In genomic region chr14:24712909-24713308, GRCh38 we compare ENCODE assay signal across 33 cellular contexts.
DNase-seq lines count a peak whose midpoint lies in the region; ATAC-seq, FAIRE-seq and TF ChIP-seq lines count a peak whose summit lies in the region.
"Had no signal": no experiment of that assay in that cellular context is flagged by ENCODE, and none has a peak within 500 bp of the region (broad histone marks: within the 10 kb centered on the region; RNA-seq: fewer than 3 reads in every experiment).

No MANE protein-coding gene starts in this region.

- SMC1A ChIA-PET in GM12878 (lab: Charles Lee; ENCODE audit: uncharacterized antibody, unreplicated experiment), result interaction anchor here (0.9 to 14.6 kb wide), 11 partner anchors 9 to 419 kb away, joined by 3 to 217 read pairs (median 5); no protein-coding TSS in a partner anchor

- no peak for TF ChIP-seq EP300 in GM12878 (IDR thresholded peaks at IDR 0.05; ENCODE audit: borderline replicate concordance in 1 of 2, control insufficient read depth in 1 of 2, low read depth in 2 of 2, low read length in 2 of 2)

- H3K9me3 ChIP-seq in GM12878 (replicated peaks; ENCODE audit: control insufficient read depth, insufficient read depth, low read length), result no peaks in the 10 kb centered on the region; the same call in 2 of the 3 replicates
- H3K9me3 ChIP-seq: esophagus squamous epithelium, gastroesophageal sphincter, stomach, tibial nerve had no signal

- H4K20me1 ChIP-seq in GM12878 (ENCODE audit: control insufficient read depth, insufficient read depth), result no peaks in the 10 kb centered on the region

- TF ChIP-seq POLR2A in GM12878 (IDR thresholded peaks at IDR 0.05; ENCODE audit: low read depth, low read length), result no peak

- FAIRE-seq in GM12878 (lab: Jason Lieb, UNC), result no peak
- FAIRE-seq: G401.6, islet of Langerhans, K562 had no signal

- H3K79me2 ChIP-seq in GM12878 (ENCODE audit: control insufficient read depth, insufficient read depth, low read length), result no peaks in the 10 kb centered on the region

- H3K4me3 ChIP-seq in GM12878, result no peak overlapping the region
- H3K4me3 ChIP-seq: esophagus squamous epithelium, gastroesophageal sphincter, K562, stomach, tibial nerve had no signal

- peak overlapping the region; percentile 18; the same call in 1 of the 2 replicates for H3K27ac ChIP-seq in GM12878 (ENCODE audit: control insufficient read depth, insufficient read depth)
- H3K27ac ChIP-seq: esophagus squamous epithelium, gastroesophageal sphincter, stomach, tibial nerve had no signal

- no peaks in the 10 kb centered on the region for H3K36me3 ChIP-seq in GM12878 (ENCODE audit: control insufficient read depth in 2 of 2, insufficient read depth in 2 of 2, low read length in 1 of 2)
- H3K36me3 ChIP-seq: esophagus squamous epithelium, gastroesophageal sphincter, stomach, tibial nerve had no signal

- peaks cover 6% of the 10 kb centered on the region for H3K4me1 ChIP-seq in GM12878 (ENCODE audit: control insufficient read depth, insufficient read depth, low read length)
- H3K4me1 ChIP-seq: esophagus squamous epithelium, stomach had no signal

- no peak overlapping the region for H3K9ac ChIP-seq in GM12878 (ENCODE audit: control insufficient read depth, insufficient read depth, low read length)

- no peak overlapping the region for H3K4me2 ChIP-seq in GM12878 (ENCODE audit: control insufficient read depth, insufficient read depth)

- WGBS in GM12878 (ENCODE audit: insufficient coverage, insufficient replicate concordance, low lambda C conversion rate, missing lambda C conversion rate), result 82% methylated on average over 6 of the region's 6 CpGs

- BruUV-seq in GM12878 (replicated peaks; lab: Mats Ljungman, UMichigan), result no TSS peak

- RAD21 ChIA-PET in GM12878 (lab: Charles Lee; ENCODE audit: unreplicated experiment), result interaction anchor here (1.4 to 9.8 kb wide), 6 partner anchors 20 to 335 kb away, joined by 3 to 107 read pairs (median 32); no protein-coding TSS in a partner anchor

- ATAC-seq in GM21528 (IDR thresholded peaks at IDR 0.05; ENCODE audit: low FRiP score, unreplicated experiment) (peak; percentile 23), HG03354 (IDR thresholded peaks at IDR 0.05; ENCODE audit: poor library complexity, severe bottlenecking, unreplicated experiment) (peak; percentile 32), GM12878 (peak; percentile 47), GM21515 (IDR thresholded peaks at IDR 0.05; ENCODE audit: unreplicated experiment) (no peak)
- ATAC-seq: activated naive CD8-positive, alpha-beta T cell treated with anti-CD3 and anti-CD28 coated beads, Interleukin-2, amount 50 U/mL, for 24 hours; gastroesophageal sphincter; HCT116; K562; left ventricle myocardium superior; natural killer cell; right cardiac atrium; Right ventricle myocardium inferior had no signal

- CTCF ChIA-PET in GM12878 (lab: Yijun Ruan, JAX), result interaction anchor here (0.7 to 9.9 kb wide), 15 partner anchors 13 to 698 kb away, joined by 3 to 188 read pairs (median 40); no protein-coding TSS in a partner anchor

- H3K27me3 ChIP-seq in GM12878 (replicated peaks in 1 of 2; ENCODE audit: control insufficient read depth in 2 of 2, insufficient read depth in 2 of 2, low read length in 1 of 2), result no peaks in the 10 kb centered on the region
- H3K27me3 ChIP-seq: gastroesophageal sphincter, stomach, tibial nerve had no signal

- H2AFZ ChIP-seq in GM12878 (ENCODE audit: control insufficient read depth, low read depth, low read length), result no peak overlapping the region

- TF ChIP-seq CTCF in GM12878 (IDR thresholded peaks at IDR 0.05 in 2 of 3, conservative IDR thresholded peaks at IDR 0.05 in 1 of 3; ENCODE audit: control insufficient read depth in 2 of 3, extremely low read depth in 1 of 3, insufficient read depth in 1 of 3, low read depth in 3 of 3, low read length in 3 of 3), result no peak

- in situ Hi-C loops in GM12878 (cut with MboI), result no loop called here

- POLR2A ChIA-PET in GM12878 (lab: Charles Lee), result interaction anchor here (0.6 kb wide), 1 partner anchor 287 kb away, joined by 4 read pairs; no protein-coding TSS in a partner anchor

- TF ChIP-seq RAD21 in GM12878 (IDR thresholded peaks at IDR 0.05; ENCODE audit: insufficient read depth, low read depth, low read length), result no peak

- intact Hi-C loops in GM12878 (cut with micrococcal nuclease; ENCODE audit: unreplicated experiment), result no loop called here

- peak in 2 of 3 experiments; percentile 58 to 82 for DNase-seq in NCI-H1417 (lab: John Stamatoyannopoulos, UW)
- no peak for DNase-seq in NCI-H1417 treated with DMSO at 0.1 percent for 48 hours (lab: John Stamatoyannopoulos, UW)
- no peak for DNase-seq in GM12878 (ENCODE audit: low read depth, low spot score)
- DNase-seq in activated CD4-positive, alpha-beta T cell treated with anti-CD3 and anti-CD28 coated beads for 48 hours, result no peak
- DNase-seq in NOMO-1 (lab: John Stamatoyannopoulos, UW; ENCODE audit: unreplicated experiment in 2 of 2), result no peak
- DNase-seq: 8988T; activated CD4-positive, alpha-beta memory T cell treated with anti-CD3 and anti-CD28 coated beads for 36 hours; activated CD4-positive, CD25-positive, alpha-beta regulatory T cell; activated naive CD8-positive, alpha-beta T cell treated with anti-CD3 and anti-CD28 coated beads, Interleukin-2, amount 50 U/mL, for 24 hours; CD4-positive, alpha-beta memory T cell; DMS153; effector memory CD4-positive, alpha-beta T cell; esophagus squamous epithelium; hypothalamus; left ventricle myocardium superior; midbrain; natural killer cell; NCI-H2029; NCI-H526; right cardiac atrium; stimulated activated CD4-positive, alpha-beta T cell treated with anti-CD3 and anti-CD28 coated beads, Interleukin-12 subunit alpha, Interleukin-12 subunit beta, amount 100 ng/mL, for 4 hours; stomach; SW 1271 had no signal

TF ChIP-seq in GM12878, 131 proteins besides CTCF, POLR2A, EP300 and RAD21:
- TF ChIP-seq STAT3 (IDR thresholded peaks at IDR 0.05; ENCODE audit: low read depth, low read length) (no peak), SMAD1 (IDR thresholded peaks at IDR 0.05; ENCODE audit: low read depth, partially characterized antibody) (no peak), NFXL1 (IDR thresholded peaks at IDR 0.05; ENCODE audit: borderline replicate concordance) (no peak), CUX1 (IDR thresholded peaks at IDR 0.05; ENCODE audit: insufficient replicate concordance, low read depth, low read length) (no peak), WRNIP1 (IDR thresholded peaks at IDR 0.05; ENCODE audit: borderline replicate concordance, low read depth, low read length) (no peak), ESRRA (IDR thresholded peaks at IDR 0.05; ENCODE audit: low read length) (no peak), YY1 (IDR thresholded peaks at IDR 0.05; ENCODE audit: low read depth, low read length) (no peak), PAX8 (IDR thresholded peaks at IDR 0.05) (no peak)
- TF ChIP-seq, protein P1, sequence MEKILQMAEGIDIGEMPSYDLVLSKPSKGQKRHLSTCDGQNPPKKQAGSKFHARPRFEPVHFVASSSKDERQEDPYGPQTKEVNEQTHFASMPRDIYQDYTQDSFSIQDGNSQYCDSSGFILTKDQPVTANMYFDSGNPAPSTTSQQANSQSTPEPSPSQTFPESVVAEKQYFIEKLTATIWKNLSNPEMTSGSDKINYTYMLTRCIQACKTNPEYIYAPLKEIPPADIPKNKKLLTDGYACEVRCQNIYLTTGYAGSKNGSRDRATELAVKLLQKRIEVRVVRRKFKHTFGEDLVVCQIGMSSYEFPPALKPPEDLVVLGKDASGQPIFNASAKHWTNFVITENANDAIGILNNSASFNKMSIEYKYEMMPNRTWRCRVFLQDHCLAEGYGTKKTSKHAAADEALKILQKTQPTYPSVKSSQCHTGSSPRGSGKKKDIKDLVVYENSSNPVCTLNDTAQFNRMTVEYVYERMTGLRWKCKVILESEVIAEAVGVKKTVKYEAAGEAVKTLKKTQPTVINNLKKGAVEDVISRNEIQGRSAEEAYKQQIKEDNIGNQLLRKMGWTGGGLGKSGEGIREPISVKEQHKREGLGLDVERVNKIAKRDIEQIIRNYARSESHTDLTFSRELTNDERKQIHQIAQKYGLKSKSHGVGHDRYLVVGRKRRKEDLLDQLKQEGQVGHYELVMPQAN (conservative IDR thresholded peaks at IDR 0.05), result no peak

Comparison
In these comparisons a context has a peak if more than half of its experiments do, and no peak if none do; other contexts are left out.
1. DNase-seq: peak in NCI-H1417 (2 of 3); none in NCI-H1417 treated with DMSO at 0.1 percent for 48 hours (single experiment), GM12878 (single experiment), activated CD4-positive, alpha-beta T cell treated with anti-CD3 and anti-CD28 coated beads for 48 hours (single experiment) and NOMO-1 (0 of 2).